ENCODE assay signal across 1 cellular context in the genomic region with DNA sequence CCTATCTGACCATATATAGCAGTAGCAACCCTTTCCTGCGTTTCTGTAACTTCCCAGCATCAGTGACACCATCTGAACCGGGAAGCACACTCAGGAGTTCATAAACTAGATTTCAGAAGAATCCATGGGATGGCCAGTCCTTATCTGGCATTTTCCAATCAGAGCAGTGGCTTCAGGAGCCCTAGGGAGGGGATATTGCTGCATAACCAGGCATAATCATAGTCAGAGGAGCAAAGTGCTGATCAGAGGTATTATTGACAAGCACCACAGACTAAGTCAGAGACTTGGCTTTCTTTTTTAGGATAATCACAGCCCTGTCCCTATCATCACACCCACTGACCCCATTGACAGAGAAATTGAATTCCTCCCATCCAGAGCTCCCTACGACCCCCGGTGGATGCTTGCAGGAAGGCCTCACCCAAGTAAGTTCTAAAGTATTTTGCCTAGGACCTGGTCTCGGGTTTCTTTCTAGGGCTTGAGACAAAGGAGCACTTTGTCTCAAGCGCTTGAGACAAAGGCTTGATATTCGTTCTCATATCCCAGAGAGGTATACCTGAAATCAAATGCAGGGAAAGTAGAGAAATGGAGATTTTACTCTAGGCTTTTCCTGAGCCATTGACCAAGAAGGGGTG.
TF ChIP-seq lines count a peak whose summit lies in the region.

No MANE protein-coding gene starts in this region.

TF ChIP-seq in HepG2, 621 proteins besides CTCF, POLR2A, EP300 and RAD21:
- TF ChIP-seq ZFP90 (CRISPR knock-in tag; IDR thresholded peaks at IDR 0.05; ENCODE audit: borderline replicate concordance): peak; percentile 100
- no peak for TF ChIP-seq ZNF674 (CRISPR knock-in tag; IDR thresholded peaks at IDR 0.05; ENCODE audit: low read depth)
